In genomic region chr3:82378370-82378769, GRCh38 we compare ENCODE assay signal across 35 cellular contexts.
"Had no signal": no experiment of that assay in that cellular context is flagged by ENCODE, and none has a peak within 500 bp of the region (broad histone marks: within the 10 kb centered on the region; RNA-seq: fewer than 3 reads in every experiment).

No MANE protein-coding gene starts in this region.

- H3K9me3 ChIP-seq: MG63 had no signal

- DNase-seq: Karpas-422, Kasumi-1, MG63, MM.1S, MV-4-11, NCI-H1048, NCI-H1092, NCI-H1092 treated with DMSO at 0.1 percent for 48 hours, NCI-H1105, NCI-H1105 treated with DMSO at 0.1 percent for 48 hours, NCI-H1417, NCI-H1417 treated with DMSO at 0.1 percent for 48 hours, NCI-H1436, NCI-H1436 treated with DMSO at 0.1 percent for 48 hours, NCI-H146, NCI-H1694, NCI-H1694 treated with DMSO at 0.1 percent for 48 hours, NCI-H187, NCI-H187 treated with DMSO at 0.1 percent for 48 hours, NCI-H1930, NCI-H2029, NCI-H2029 treated with DMSO at 0.1 percent for 48 hours, NCI-H2081, NCI-H2081 treated with DMSO at 0.1 percent for 48 hours, NCI-H2107, NCI-H2171, NCI-H2171 treated with DMSO at 0.1 percent for 48 hours, NCI-H2227 treated with DMSO at 0.1 percent for 48 hours, NCI-H226, NCI-H345, NCI-H446, NCI-H446 treated with DMSO at 0.1 percent for 48 hours, NCI-H510A, NCI-H510A treated with DMSO at 0.1 percent for 48 hours had no signal

- H3K4me2 ChIP-seq: KMS-11 had no signal

- H3K9ac ChIP-seq: KMS-11 had no signal

- H3K27ac ChIP-seq: KMS-11 had no signal

- H3K4me3 ChIP-seq: MG63 had no signal

- H3K27me3 ChIP-seq: MG63 had no signal

- H3K36me3 ChIP-seq: MG63 had no signal
